In the genomic region with DNA sequence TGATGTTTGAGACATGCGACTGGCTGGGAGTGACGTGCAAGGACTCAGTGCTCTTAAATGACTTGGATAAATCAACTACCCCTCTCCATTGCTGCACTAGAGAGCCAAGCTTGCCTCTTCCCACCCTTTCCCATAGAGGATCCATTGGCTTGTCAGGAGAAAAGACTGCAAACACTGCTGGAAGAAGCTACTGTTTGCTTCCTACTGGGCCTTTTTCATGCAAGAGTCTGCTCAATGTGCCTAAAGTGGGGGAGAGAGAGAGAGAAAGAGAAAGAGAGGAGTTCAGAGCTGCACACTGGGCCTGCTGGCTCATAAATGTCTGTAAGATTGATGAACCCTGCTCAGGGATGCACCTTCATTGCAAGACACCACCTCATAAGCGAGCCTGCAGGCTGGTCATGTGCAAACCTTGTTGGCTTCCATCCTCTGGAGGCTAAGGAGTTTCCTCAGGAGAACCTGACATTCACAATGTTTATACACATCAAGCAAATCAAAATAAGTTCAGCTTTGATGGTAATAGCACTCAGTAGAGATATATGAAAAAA, we compare ENCODE assay signal across 16 cellular contexts.
A peak's percentile ranks its signal among the peaks of the same experiment; 100 is the strongest.
DNase-seq lines count a peak whose midpoint lies in the region; ATAC-seq and TF ChIP-seq lines count a peak whose summit lies in the region.
"Had no signal": no experiment of that assay in that cellular context is flagged by ENCODE, and none has a peak within 500 bp of the region (broad histone marks: within the 10 kb centered on the region; RNA-seq: fewer than 3 reads in every experiment).

No MANE protein-coding gene starts in this region.

- H3K4me1 ChIP-seq in HEK293 (ENCODE audit: control insufficient read depth, insufficient read depth, low read length), result no peaks in the 10 kb centered on the region
- peaks cover 0 to 16% (median 11%) of the 10 kb centered on the region in 4 donors for H3K4me1 ChIP-seq in sigmoid colon

- intact Hi-C loops in sigmoid colon (cut with DNase I), result loop anchor here (5.0 kb wide), 1 partner anchor 265 kb away; no protein-coding TSS in a partner anchor

- TF ChIP-seq CTCF in HEK293 (tag by site-specific recombination; IDR thresholded peaks at IDR 0.05) (no peak), VCaP (conservative IDR thresholded peaks at IDR 0.05) (no peak), sigmoid colon (IDR thresholded peaks at IDR 0.05) (no peak)

- peaks cover 8% of the 10 kb centered on the region for H3K9me3 Mint-ChIP-seq in activated naive CD8-positive, alpha-beta T cell treated with anti-CD3 and anti-CD28 coated beads, Interleukin-2, amount 50 U/mL, for 24 hours

- H3K36me3 ChIP-seq in HEK293 (ENCODE audit: control insufficient read depth in 2 of 2, insufficient read depth in 1 of 2, low read length in 2 of 2), result no peaks in the 10 kb centered on the region
- H3K36me3 ChIP-seq in sigmoid colon, result no peaks in the 10 kb centered on the region

- H3K9me3 ChIP-seq in HEK293 (ENCODE audit: control insufficient read depth, insufficient read depth, low read depth, low read length), result no peaks in the 10 kb centered on the region
- H3K9me3 ChIP-seq in sigmoid colon, result no peaks in the 10 kb centered on the region

- H3K4me1 Mint-ChIP-seq in activated naive CD8-positive, alpha-beta T cell treated with anti-CD3 and anti-CD28 coated beads, Interleukin-2, amount 50 U/mL, for 24 hours, result no peaks in the 10 kb centered on the region

- no peak overlapping the region for H3K4me3 ChIP-seq in HEK293 (ENCODE audit: low read depth, low read length)
- H3K4me3 ChIP-seq in sigmoid colon, result no peak overlapping the region

- CTCF ChIA-PET in HEK293 (lab: Yijun Ruan, JAX), result interaction anchor here (0.6 kb wide), 1 partner anchor 350 kb away, joined by 4 read pairs; no protein-coding TSS in a partner anchor

- no peaks in the 10 kb centered on the region for H3K27me3 Mint-ChIP-seq in activated naive CD8-positive, alpha-beta T cell treated with anti-CD3 and anti-CD28 coated beads, Interleukin-2, amount 50 U/mL, for 24 hours

- ATAC-seq in activated naive CD8-positive, alpha-beta T cell treated with anti-CD3 and anti-CD28 coated beads, Interleukin-2, amount 50 U/mL, for 24 hours, result no peak
- no peak for ATAC-seq in HG02870 (IDR thresholded peaks at IDR 0.05; ENCODE audit: unreplicated experiment)
- ATAC-seq: HCT116 had no signal

- no peak for TF ChIP-seq POLR2A in sigmoid colon (IDR thresholded peaks at IDR 0.05)

- 93 to 96% methylated on average over 3 of the region's 3 CpGs for WGBS in sigmoid colon, 2 donors

- POLR2A ChIA-PET in HEK293 (lab: Yijun Ruan, JAX), result no interaction called here

- TF ChIP-seq EP300 in sigmoid colon (IDR thresholded peaks at IDR 0.05), result no peak

- no peak overlapping the region for H3K27ac ChIP-seq in HEK293 (ENCODE audit: extremely low read depth, low read depth, low read length)
- peak overlapping the region; percentile 47 for H3K27ac ChIP-seq in VCaP
- H3K27ac ChIP-seq in sigmoid colon, result peak overlapping the region in 2 of 4 donors; percentile 22 to 58
- H3K27ac ChIP-seq: KMS-11 had no signal

- H3K27me3 ChIP-seq in sigmoid colon, result no peaks in the 10 kb centered on the region

- H3K36me3 Mint-ChIP-seq in activated naive CD8-positive, alpha-beta T cell treated with anti-CD3 and anti-CD28 coated beads, Interleukin-2, amount 50 U/mL, for 24 hours (ENCODE audit: low read depth), result no peaks in the 10 kb centered on the region

- H3K27ac Mint-ChIP-seq in activated naive CD8-positive, alpha-beta T cell treated with anti-CD3 and anti-CD28 coated beads, Interleukin-2, amount 50 U/mL, for 24 hours, result no peak overlapping the region

- no peak overlapping the region for H3K4me3 Mint-ChIP-seq in activated naive CD8-positive, alpha-beta T cell treated with anti-CD3 and anti-CD28 coated beads, Interleukin-2, amount 50 U/mL, for 24 hours

- DNase-seq in iPS-NIHi11 (ENCODE audit: low spot score), result peak; percentile 23
- peak; percentile 77 for DNase-seq in sigmoid colon
- DNase-seq in activated naive CD8-positive, alpha-beta T cell treated with anti-CD3 and anti-CD28 coated beads, Interleukin-2, amount 50 U/mL, for 24 hours, result no peak
- DNase-seq in midbrain (lab: John Stamatoyannopoulos, UW), result no peak
- DNase-seq: DMS 273 treated with DMSO at 0.1 percent for 48 hours, NCI-H1048, NCI-H146, NCI-H2227 treated with DMSO at 0.1 percent for 48 hours, NCI-H524 treated with DMSO at 0.1 percent for 48 hours, OCI-M1, SHP77 treated with DMSO at 0.1 percent for 48 hours had no signal

TF ChIP-seq in HEK293, 187 proteins besides CTCF, POLR2A, EP300 and RAD21:
- no peak for TF ChIP-seq ZNF433 (tag by site-specific recombination; IDR thresholded peaks at IDR 0.05; ENCODE audit: low read depth)
- 0 out of 2 replicates have a peak, but pooled peaks have one; percentile 21 for TF ChIP-seq IKZF3 (tag by site-specific recombination; IDR thresholded peaks at IDR 0.05)
TF ChIP-seq in HEK293: peak in this region for 1.

Comparison
In these comparisons a context has a peak if more than half of its experiments do, and no peak if none do; other contexts are left out.
1. DNase-seq: peak in iPS-NIHi11 (single experiment) and sigmoid colon (single experiment); none in activated naive CD8-positive, alpha-beta T cell treated with anti-CD3 and anti-CD28 coated beads, Interleukin-2, amount 50 U/mL, for 24 hours (single experiment) and midbrain (single experiment).